9 cellular contexts compared by ENCODE assay signal in genomic region chr9:114538241-114538640, GRCh38. TPM values are rescaled to one million over a fixed set of nuclear protein-coding genes. Genes with fewer than 3 reads are reported as not detected.
DNase-seq lines count a peak whose midpoint lies in the region; ATAC-seq and TF ChIP-seq lines count a peak whose summit lies in the region.
"Had no signal": no experiment of that assay in that cellular context is flagged by ENCODE, and none has a peak within 500 bp of the region (broad histone marks: within the 10 kb centered on the region; RNA-seq: fewer than 3 reads in every experiment).

No MANE protein-coding gene starts in this region.

- H3K4me3 ChIP-seq in NB4 (ENCODE audit: low read depth, low read length) = no peak overlapping the region
- H3K4me3 ChIP-seq in heart left ventricle = no peak overlapping the region
- H3K4me3 ChIP-seq in esophagus muscularis mucosa = no peak overlapping the region
- H3K4me3 ChIP-seq: lung had no signal

- no peaks in the 10 kb centered on the region for H3K36me3 Mint-ChIP-seq in activated naive CD8-positive, alpha-beta T cell

- TF ChIP-seq CTCF in NB4 (IDR thresholded peaks at IDR 0.05; ENCODE audit: low read depth, low read length) (peak; percentile 18), heart left ventricle (IDR thresholded peaks at IDR 0.05) (no peak), esophagus muscularis mucosa (IDR thresholded peaks at IDR 0.05) (no peak)

- intact Hi-C loops in heart left ventricle (cut with DNase I) = no loop called here
- intact Hi-C loops in esophagus muscularis mucosa (cut with DNase I) = no loop called here

- H3K27me3 ChIP-seq in heart left ventricle = peaks cover 0 to 9% (median 0%) of the 10 kb centered on the region in 9 donors
- H3K27me3 ChIP-seq in esophagus muscularis mucosa = no peaks in the 10 kb centered on the region

- H3K4me1 ChIP-seq in heart left ventricle = no peaks in the 10 kb centered on the region
- no peaks in the 10 kb centered on the region for H3K4me1 ChIP-seq in esophagus muscularis mucosa

- 13 to 23% (median 15%) methylated on average over 5 of the region's 5 CpGs for WGBS in heart left ventricle, 4 donors
- 37% methylated on average over 5 of the region's 5 CpGs for WGBS in esophagus muscularis mucosa

- TF ChIP-seq EP300 in esophagus muscularis mucosa (IDR thresholded peaks at IDR 0.05) = no peak

- peak; percentile 35 to 41 for DNase-seq in NOMO-1 (lab: John Stamatoyannopoulos, UW; ENCODE audit: unreplicated experiment in 2 of 2)
- no peak for DNase-seq in NOMO-1 treated with dmso at 0.1 percent for 144 hours (lab: John Stamatoyannopoulos, UW; ENCODE audit: unreplicated experiment)
- peak; percentile 55 for DNase-seq in NB4 (ENCODE audit: low read depth)
- DNase-seq in stimulated activated CD4-positive, alpha-beta T cell treated with anti-CD3 and anti-CD28 coated beads, Interleukin-1b, Interleukin-23, amount 100 ng/mL, for 48 hours = peak; percentile 28
- DNase-seq in heart left ventricle = no peak
- DNase-seq in esophagus muscularis mucosa (ENCODE audit: extremely low spot score) = no peak
- DNase-seq in 8988T = no peak

- TF ChIP-seq POLR2A in NB4 (IDR thresholded peaks at IDR 0.05; ENCODE audit: extremely low read depth, insufficient read length) (no peak), heart left ventricle (IDR thresholded peaks at IDR 0.05) (no peak), esophagus muscularis mucosa (IDR thresholded peaks at IDR 0.05; ENCODE audit: low read depth) (no peak)

- no peaks in the 10 kb centered on the region for H3K27me3 Mint-ChIP-seq in activated naive CD8-positive, alpha-beta T cell

- ATAC-seq in heart left ventricle = no peak

- peaks cover 7% of the 10 kb centered on the region for H3K4me1 Mint-ChIP-seq in activated naive CD8-positive, alpha-beta T cell (ENCODE audit: low read depth)

- H3K27ac Mint-ChIP-seq in activated naive CD8-positive, alpha-beta T cell = peak overlapping the region; percentile 19

- H3K9me3 ChIP-seq in heart left ventricle (no peaks in the 10 kb centered on the region), esophagus muscularis mucosa (no peaks in the 10 kb centered on the region)

- H3K9me3 Mint-ChIP-seq in activated naive CD8-positive, alpha-beta T cell (ENCODE audit: low read depth) = no peaks in the 10 kb centered on the region

- no peak overlapping the region for H3K27ac ChIP-seq in heart left ventricle
- no peak overlapping the region for H3K27ac ChIP-seq in esophagus muscularis mucosa (replicated peaks in 1 of 4)

- no peak overlapping the region for H3K4me3 Mint-ChIP-seq in activated naive CD8-positive, alpha-beta T cell

- no peaks in the 10 kb centered on the region for H3K36me3 ChIP-seq in heart left ventricle
- H3K36me3 ChIP-seq in esophagus muscularis mucosa = no peaks in the 10 kb centered on the region

RNA-seq across cellular contexts. Expression of gene WHRN, which starts 33.0 kb away (rescaled TPM):
- total RNA-seq in heart left ventricle (1 to 10 TPM in 3 of 9 donors, under 1 TPM in 6; 0.12 to 1.4 (median 0.56) TPM), esophagus muscularis mucosa (10 to 100 TPM in 2 of 4 donors, 1 to 10 TPM in 2; 8.1 to 12.6 (median 10.7) TPM)
- polyA plus RNA-seq in heart left ventricle = under 1 TPM; 0.37 to 0.61 TPM

RNA-seq across cellular contexts. Expression of gene ATP6V1G1, which starts 49.3 kb away (rescaled TPM):
- total RNA-seq in heart left ventricle (100 to 1,000 TPM in 2 of 9 donors, 10 to 100 TPM in 7; 58.1 to 135 (median 69.1) TPM), esophagus muscularis mucosa (100 to 1,000 TPM in 2 of 4 donors, 10 to 100 TPM in 2; 88.0 to 135 (median 113) TPM)
- polyA plus RNA-seq in heart left ventricle = 100 to 1,000 TPM in 1 of 2 donors, 10 to 100 TPM in 1; 85.4 to 136 TPM

Comparison
In these comparisons a context has a peak if more than half of its experiments do, and no peak if none do; other contexts are left out.
1. DNase-seq: peak in NOMO-1 (2 of 2), NB4 (single experiment) and stimulated activated CD4-positive, alpha-beta T cell treated with anti-CD3 and anti-CD28 coated beads, Interleukin-1b, Interleukin-23, amount 100 ng/mL, for 48 hours (single experiment); none in NOMO-1 treated with dmso at 0.1 percent for 144 hours (single experiment), heart left ventricle (0 of 5), esophagus muscularis mucosa (single experiment) and 8988T (single experiment).